In genomic region chr4:147837435-147837834, GRCh38 we compare ENCODE assay signal across 10 cellular contexts.
DNase-seq lines count a peak whose midpoint lies in the region; ATAC-seq, FAIRE-seq and TF ChIP-seq lines count a peak whose summit lies in the region.
"Had no signal": no experiment of that assay in that cellular context is flagged by ENCODE, and none has a peak within 500 bp of the region (broad histone marks: within the 10 kb centered on the region; RNA-seq: fewer than 3 reads in every experiment).

No MANE protein-coding gene starts in this region.

- peaks cover 30% of the 10 kb centered on the region for H3K4me1 Mint-ChIP-seq in stimulated activated effector memory CD8-positive, alpha-beta T cell treated with anti-CD3 and anti-CD28 coated beads, Interleukin-12 subunit alpha, Interleukin-12 subunit beta, amount 100 ng/mL, for 72 hours
- H3K4me1 Mint-ChIP-seq: activated B cell treated with CpG ODN at 0.5 μM for 24 hours; activated naive CD4-positive, alpha-beta T cell treated with anti-CD3 and anti-CD28 coated beads, Interleukin-2, amount 10 ng/mL, durations not matched to agents 7 days and 5 days had no signal

- FAIRE-seq in HTR-8/SVneo (lab: Jason Lieb, UNC): no peak

- no peak overlapping the region for H3K27ac Mint-ChIP-seq in stimulated activated effector memory CD8-positive, alpha-beta T cell treated with anti-CD3 and anti-CD28 coated beads, Interleukin-12 subunit alpha, Interleukin-12 subunit beta, amount 100 ng/mL, for 72 hours
- H3K27ac Mint-ChIP-seq: activated B cell treated with CpG ODN at 0.5 μM for 24 hours; activated naive CD4-positive, alpha-beta T cell treated with anti-CD3 and anti-CD28 coated beads, Interleukin-2, amount 10 ng/mL, durations not matched to agents 7 days and 5 days had no signal

- ATAC-seq in stimulated activated effector memory CD8-positive, alpha-beta T cell treated with anti-CD3 and anti-CD28 coated beads, Interleukin-12 subunit alpha, Interleukin-12 subunit beta, amount 100 ng/mL, for 72 hours: no peak
- ATAC-seq in HG03520 (IDR thresholded peaks at IDR 0.05; ENCODE audit: unreplicated experiment): no peak

- H3K36me3 Mint-ChIP-seq in stimulated activated effector memory CD8-positive, alpha-beta T cell treated with anti-CD3 and anti-CD28 coated beads, Interleukin-12 subunit alpha, Interleukin-12 subunit beta, amount 100 ng/mL, for 72 hours: no peaks in the 10 kb centered on the region
- H3K36me3 Mint-ChIP-seq: activated naive CD4-positive, alpha-beta T cell treated with anti-CD3 and anti-CD28 coated beads, Interleukin-2, amount 10 ng/mL, durations not matched to agents 7 days and 5 days had no signal

- H3K9me3 Mint-ChIP-seq in stimulated activated effector memory CD8-positive, alpha-beta T cell treated with anti-CD3 and anti-CD28 coated beads, Interleukin-12 subunit alpha, Interleukin-12 subunit beta, amount 100 ng/mL, for 72 hours: no peaks in the 10 kb centered on the region
- H3K9me3 Mint-ChIP-seq: activated B cell treated with CpG ODN at 0.5 μM for 24 hours; activated naive CD4-positive, alpha-beta T cell treated with anti-CD3 and anti-CD28 coated beads, Interleukin-2, amount 10 ng/mL, durations not matched to agents 7 days and 5 days had no signal

- TF ChIP-seq CTCF in GM12875 (IDR thresholded peaks at IDR 0.05; ENCODE audit: borderline replicate concordance, insufficient read depth, low read depth, low read length): peak; percentile 21; the same call in 1 of the 2 replicates

- no peak overlapping the region for H3K4me3 ChIP-seq in GM12875 (ENCODE audit: low read depth, low read length)

- H3K4me3 Mint-ChIP-seq in stimulated activated effector memory CD8-positive, alpha-beta T cell treated with anti-CD3 and anti-CD28 coated beads, Interleukin-12 subunit alpha, Interleukin-12 subunit beta, amount 100 ng/mL, for 72 hours: peak overlapping the region; percentile 9
- H3K4me3 Mint-ChIP-seq: activated B cell treated with CpG ODN at 0.5 μM for 24 hours; activated naive CD4-positive, alpha-beta T cell treated with anti-CD3 and anti-CD28 coated beads, Interleukin-2, amount 10 ng/mL, durations not matched to agents 7 days and 5 days had no signal

- DNase-seq in RKO (ENCODE audit: low spot score) (peak; percentile 48), fibroblast of gingiva (ENCODE audit: low read depth) (peak; percentile 63), HTR-8/SVneo (ENCODE audit: insufficient read length, low spot score) (no peak)
- DNase-seq in stimulated activated effector memory CD8-positive, alpha-beta T cell treated with anti-CD3 and anti-CD28 coated beads, Interleukin-12 subunit alpha, Interleukin-12 subunit beta, amount 100 ng/mL, for 72 hours (ENCODE audit: low spot score in 2 of 2): no peak
- DNase-seq in activated CD4-positive, alpha-beta T cell treated with anti-CD3 and anti-CD28 coated beads for 4 hours: no peak
- DNase-seq: activated B cell treated with CpG ODN at 0.5 μM for 24 hours; activated naive CD4-positive, alpha-beta T cell treated with anti-CD3 and anti-CD28 coated beads, Interleukin-2, amount 10 ng/mL, durations not matched to agents 7 days and 5 days; stimulated activated CD4-positive, alpha-beta T cell treated with anti-CD3 and anti-CD28 coated beads, Interleukin-4, amount 100 ng/mL, for 1 hour had no signal

Comparison
In these comparisons a context has a peak if more than half of its experiments do, and no peak if none do; other contexts are left out.
1. DNase-seq: peak in RKO (single experiment) and fibroblast of gingiva (single experiment); none in stimulated activated effector memory CD8-positive, alpha-beta T cell treated with anti-CD3 and anti-CD28 coated beads, Interleukin-12 subunit alpha, Interleukin-12 subunit beta, amount 100 ng/mL, for 72 hours (0 of 2), activated CD4-positive, alpha-beta T cell treated with anti-CD3 and anti-CD28 coated beads for 4 hours (0 of 2) and HTR-8/SVneo (single experiment).